In genomic region chr21:34545079-34545884, GRCh38 we compare ENCODE assay signal across 8 cellular contexts. TPM values are rescaled to one million over a fixed set of nuclear protein-coding genes. Genes with fewer than 3 reads are reported as not detected.
DNase-seq lines count a peak whose midpoint lies in the region; ATAC-seq and TF ChIP-seq lines count a peak whose summit lies in the region.

No MANE protein-coding gene starts in this region.

- H3K4me1 Mint-ChIP-seq in Caco-2 (ENCODE audit: low read depth, unreplicated experiment) (peaks cover 13% of the 10 kb centered on the region), osteocyte (ENCODE audit: unreplicated experiment) (peaks cover 35% of the 10 kb centered on the region)
- peaks cover 14% of the 10 kb centered on the region for H3K4me1 Mint-ChIP-seq in T-helper 2 cell treated with Interferon-gamma antibody and Interleukin-4, amounts not matched to agents 5 μg/mL and 100 μg/mL, for 36 hours (ENCODE audit: low read depth)

- CTCF ChIA-PET in Caco-2 (lab: Charles Lee): interaction anchor here (0.5 kb wide), 1 partner anchor 58 kb away, joined by 3 read pairs; no protein-coding TSS in a partner anchor

- 65% methylated on average over 10 of the region's 10 CpGs for WGBS in prostate gland

- H3K9me3 Mint-ChIP-seq in Caco-2 (ENCODE audit: unreplicated experiment) (peaks cover 9% of the 10 kb centered on the region), osteocyte (ENCODE audit: unreplicated experiment) (peaks cover 3% of the 10 kb centered on the region)
- peaks cover 2% of the 10 kb centered on the region for H3K9me3 Mint-ChIP-seq in T-helper 2 cell treated with Interferon-gamma antibody and Interleukin-4, amounts not matched to agents 5 μg/mL and 100 μg/mL, for 36 hours

- no TSS peak for BruUV-seq in Caco-2 (replicated peaks; lab: Mats Ljungman, UMichigan)

- peak; percentile 50 to 56 for DNase-seq in Caco-2
- peak; percentile 52 for DNase-seq in T-helper 2 cell treated with Interferon-gamma antibody and Interleukin-4, amounts not matched to agents 5 μg/mL and 100 μg/mL, for 36 hours (ENCODE audit: low spot score)
- peak; percentile 60 to 88 for DNase-seq in foreskin fibroblast
- no peak for DNase-seq in osteocyte (ENCODE audit: extremely low spot score, unreplicated experiment)
- no peak for DNase-seq in prostate gland (ENCODE audit: low spot score)
- no peak for DNase-seq in NCI-H2196 (lab: John Stamatoyannopoulos, UW; ENCODE audit: unreplicated experiment)

- H3K27ac Mint-ChIP-seq in Caco-2 (ENCODE audit: unreplicated experiment) (peak overlapping the region; percentile 92), osteocyte (ENCODE audit: unreplicated experiment) (peak overlapping the region; percentile 97)
- no peak overlapping the region for H3K27ac Mint-ChIP-seq in T-helper 2 cell treated with Interferon-gamma antibody and Interleukin-4, amounts not matched to agents 5 μg/mL and 100 μg/mL, for 36 hours

- H3K4me1 ChIP-seq in Caco-2 (peaks cover 28% of the 10 kb centered on the region), prostate gland (replicated peaks) (no peaks in the 10 kb centered on the region)

- ATAC-seq in GM19397 (IDR thresholded peaks at IDR 0.05; ENCODE audit: unreplicated experiment) (peak; percentile 83), HG03439 (IDR thresholded peaks at IDR 0.05; ENCODE audit: unreplicated experiment) (peak; percentile 86)

- H3K4me3 ChIP-seq in Caco-2 (ENCODE audit: low read depth, low read length) (no peak overlapping the region), foreskin fibroblast (ENCODE audit: low read depth in 1 of 2, low read length in 2 of 2) (no peak overlapping the region), prostate gland (no peak overlapping the region)

- H3K27me3 Mint-ChIP-seq in Caco-2 (ENCODE audit: insufficient read depth, unreplicated experiment): no peaks in the 10 kb centered on the region
- H3K27me3 Mint-ChIP-seq in T-helper 2 cell treated with Interferon-gamma antibody and Interleukin-4, amounts not matched to agents 5 μg/mL and 100 μg/mL, for 36 hours (ENCODE audit: low read depth): no peaks in the 10 kb centered on the region
- H3K27me3 Mint-ChIP-seq in osteocyte (ENCODE audit: unreplicated experiment): no peaks in the 10 kb centered on the region

- POLR2A ChIA-PET in Caco-2 (lab: Charles Lee): interaction anchor here (0.5 to 1.2 kb wide), 3 partner anchors 14 to 19 kb away, joined by 3 to 5 read pairs (median 3); no protein-coding TSS in a partner anchor

- no peak overlapping the region for H3K27ac ChIP-seq in prostate gland

- H3K9me3 ChIP-seq in Caco-2 (no peaks in the 10 kb centered on the region), prostate gland (no peaks in the 10 kb centered on the region)

- H3K27me3 ChIP-seq in Caco-2 (replicated peaks; ENCODE audit: control insufficient read depth, insufficient read depth, low read length) (no peaks in the 10 kb centered on the region), prostate gland (replicated peaks; ENCODE audit: insufficient read depth) (no peaks in the 10 kb centered on the region)

- TF ChIP-seq POLR2A in prostate gland (IDR thresholded peaks at IDR 0.05): no peak

- H3K36me3 Mint-ChIP-seq in Caco-2 (ENCODE audit: insufficient read depth, unreplicated experiment) (no peaks in the 10 kb centered on the region), osteocyte (ENCODE audit: unreplicated experiment) (no peaks in the 10 kb centered on the region)
- peaks cover 2% of the 10 kb centered on the region for H3K36me3 Mint-ChIP-seq in T-helper 2 cell treated with Interferon-gamma antibody and Interleukin-4, amounts not matched to agents 5 μg/mL and 100 μg/mL, for 36 hours (ENCODE audit: low read depth)

- peak overlapping the region; percentile 43 for H3K4me3 Mint-ChIP-seq in Caco-2 (ENCODE audit: unreplicated experiment)
- H3K4me3 Mint-ChIP-seq in T-helper 2 cell treated with Interferon-gamma antibody and Interleukin-4, amounts not matched to agents 5 μg/mL and 100 μg/mL, for 36 hours: peak overlapping the region; percentile 32
- peak overlapping the region; percentile 59 for H3K4me3 Mint-ChIP-seq in osteocyte (ENCODE audit: unreplicated experiment)

- intact Hi-C loops in Caco-2 (cut with micrococcal nuclease; ENCODE audit: unreplicated experiment) (loop anchor here (2.0 kb wide), 1 partner anchor 18 kb away; no protein-coding TSS in a partner anchor), prostate gland (cut with DNase I) (no loop called here)

- TF ChIP-seq CTCF in Caco-2 (IDR thresholded peaks at IDR 0.05; ENCODE audit: insufficient read depth in 1 of 2, low read depth in 1 of 2, low read length in 1 of 2, severe bottlenecking in 1 of 2, unreplicated experiment in 1 of 2) (no peak), foreskin fibroblast (IDR thresholded peaks at IDR 0.05; ENCODE audit: low read depth, low read length) (no peak), osteocyte (IDR thresholded peaks at IDR 0.05) (no peak), prostate gland (IDR thresholded peaks at IDR 0.05) (no peak)

- H3K36me3 ChIP-seq in Caco-2 (ENCODE audit: control insufficient read depth, insufficient read depth, low read length) (no peaks in the 10 kb centered on the region), prostate gland (no peaks in the 10 kb centered on the region)

RNA-seq across cellular contexts. Expression of gene KCNE1, which starts 33.3 kb away (rescaled TPM):
- total RNA-seq in Caco-2 (2022): 0.91 and 1.0 TPM in 2 replicates
- total RNA-seq in osteocyte: 0.44 and 0.59 TPM in 2 replicates
- total RNA-seq in prostate gland: 1 to 10 TPM in 1 of 2 donors, under 1 TPM in 1; 0.32 to 6.7 TPM

Comparison
In these comparisons a context has a peak if more than half of its experiments do, and no peak if none do; other contexts are left out.
1. DNase-seq: peak in Caco-2 (2 of 2), T-helper 2 cell treated with Interferon-gamma antibody and Interleukin-4, amounts not matched to agents 5 μg/mL and 100 μg/mL, for 36 hours (single experiment) and foreskin fibroblast (2 of 2); none in osteocyte (single experiment), prostate gland (single experiment) and NCI-H2196 (single experiment).
2. Peak in every context shown above with its lines, with median percentiles within 50 percentile points of each other: H3K4me3 Mint-ChIP-seq.